8 cellular contexts compared by ENCODE assay signal in the genomic region with DNA sequence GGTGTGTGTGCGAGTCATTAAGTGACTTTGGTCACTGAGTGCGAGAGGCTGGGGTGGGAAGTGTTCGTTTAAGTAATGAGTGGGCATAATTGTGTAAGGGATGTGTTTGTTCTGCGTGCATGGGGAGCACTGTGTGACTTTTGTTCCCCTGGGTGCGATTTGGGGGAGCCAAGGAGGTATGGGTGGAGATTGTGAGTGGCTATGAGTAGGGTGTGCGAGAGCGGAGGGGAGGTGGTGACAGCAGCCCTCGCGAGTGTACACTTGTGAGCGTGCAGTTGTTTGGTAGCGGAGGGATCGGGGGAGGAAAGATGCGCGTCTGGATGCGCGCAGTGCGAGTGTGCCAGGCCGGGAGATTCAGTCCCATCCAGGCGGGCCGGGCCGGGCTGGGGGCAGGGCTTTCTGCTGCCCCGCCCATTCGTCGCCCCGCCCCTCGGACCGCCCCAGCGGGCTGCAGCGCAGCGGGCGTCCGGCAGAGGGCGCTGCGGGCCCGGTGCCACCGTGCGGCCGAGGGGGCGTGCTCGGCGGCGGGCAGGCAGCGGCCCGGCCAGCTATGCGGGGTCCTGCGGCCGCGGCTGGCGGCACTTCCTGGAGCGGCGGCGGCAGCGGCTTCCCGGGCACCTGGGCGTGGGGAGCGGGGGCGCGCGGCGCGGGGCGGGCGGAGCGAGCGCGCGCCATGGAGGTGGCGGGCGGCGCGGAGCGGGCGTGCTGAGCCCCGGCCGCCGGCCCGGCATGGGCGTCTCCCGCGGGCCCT. TPM values are rescaled to one million over a fixed set of nuclear protein-coding genes. Genes with fewer than 3 reads are reported as not detected.
DNase-seq lines count a peak whose midpoint lies in the region; ATAC-seq and TF ChIP-seq lines count a peak whose summit lies in the region.

A gene with protein sequence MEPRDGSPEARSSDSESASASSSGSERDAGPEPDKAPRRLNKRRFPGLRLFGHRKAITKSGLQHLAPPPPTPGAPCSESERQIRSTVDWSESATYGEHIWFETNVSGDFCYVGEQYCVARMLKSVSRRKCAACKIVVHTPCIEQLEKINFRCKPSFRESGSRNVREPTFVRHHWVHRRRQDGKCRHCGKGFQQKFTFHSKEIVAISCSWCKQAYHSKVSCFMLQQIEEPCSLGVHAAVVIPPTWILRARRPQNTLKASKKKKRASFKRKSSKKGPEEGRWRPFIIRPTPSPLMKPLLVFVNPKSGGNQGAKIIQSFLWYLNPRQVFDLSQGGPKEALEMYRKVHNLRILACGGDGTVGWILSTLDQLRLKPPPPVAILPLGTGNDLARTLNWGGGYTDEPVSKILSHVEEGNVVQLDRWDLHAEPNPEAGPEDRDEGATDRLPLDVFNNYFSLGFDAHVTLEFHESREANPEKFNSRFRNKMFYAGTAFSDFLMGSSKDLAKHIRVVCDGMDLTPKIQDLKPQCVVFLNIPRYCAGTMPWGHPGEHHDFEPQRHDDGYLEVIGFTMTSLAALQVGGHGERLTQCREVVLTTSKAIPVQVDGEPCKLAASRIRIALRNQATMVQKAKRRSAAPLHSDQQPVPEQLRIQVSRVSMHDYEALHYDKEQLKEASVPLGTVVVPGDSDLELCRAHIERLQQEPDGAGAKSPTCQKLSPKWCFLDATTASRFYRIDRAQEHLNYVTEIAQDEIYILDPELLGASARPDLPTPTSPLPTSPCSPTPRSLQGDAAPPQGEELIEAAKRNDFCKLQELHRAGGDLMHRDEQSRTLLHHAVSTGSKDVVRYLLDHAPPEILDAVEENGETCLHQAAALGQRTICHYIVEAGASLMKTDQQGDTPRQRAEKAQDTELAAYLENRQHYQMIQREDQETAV (plus strand): TSS at position 578 of the 751 bp plus-strand sequence. CDS start 197 bp downstream, outside the sequence.

- H3K9me3 Mint-ChIP-seq in IgD-negative memory B cell = no peaks in the 10 kb centered on the region

- no peak within 1 kb of the TSS for H3K27ac ChIP-seq in DOHH2 (ENCODE audit: low read depth, low read length)
- no peak within 1 kb of the TSS; the same call in 1 of the 2 replicates for H3K27ac ChIP-seq in SJCRH30
- H3K27ac ChIP-seq in foreskin keratinocyte = peak within 1 kb of the TSS; percentile 53

- H3K4me3 ChIP-seq in DOHH2 (ENCODE audit: low read length) (peak within 1 kb of the TSS; percentile 89), SJCRH30 (peak within 1 kb of the TSS; percentile 97), neuron (ENCODE audit: low read length) (peak within 1 kb of the TSS; percentile 86)

- H3K27me3 ChIP-seq in DOHH2 (ENCODE audit: control insufficient read depth, low read length) (peaks cover 43% of the 10 kb centered on the region), SJCRH30 (peaks cover 5% of the 10 kb centered on the region), foreskin keratinocyte (no peaks in the 10 kb centered on the region), neuron (ENCODE audit: insufficient read depth, low read length) (no peaks in the 10 kb centered on the region)

- H3K4me1 ChIP-seq in DOHH2 (ENCODE audit: control insufficient read depth, low read length) (peaks cover 51% of the 10 kb centered on the region), SJCRH30 (peaks cover 19% of the 10 kb centered on the region), foreskin keratinocyte (peaks cover 9% of the 10 kb centered on the region), neuron (ENCODE audit: insufficient read depth, low read length) (peaks cover 9% of the 10 kb centered on the region)

- H4K20me1 ChIP-seq in DOHH2 (ENCODE audit: control insufficient read depth, insufficient read depth, low read depth, low read length) = peaks cover 11% of the 10 kb centered on the region

- no peaks in the 10 kb centered on the region for H3K36me3 Mint-ChIP-seq in IgD-negative memory B cell

- DNase-seq in SJCRH30 (peak; percentile 79 to 86), foreskin keratinocyte (peak in 1 of 2 donors; percentile 60)
- peak; percentile 78 for DNase-seq in activated gamma-delta T cell treated with anti-CD3 and anti-CD28 coated beads, Interleukin-2, amount 50 U/mL, for 16 hours (ENCODE audit: low read depth)

- peak within 1 kb of the TSS; percentile 15 for H2AFZ ChIP-seq in neuron (ENCODE audit: low read depth, low read length)

- H3K9me2 ChIP-seq in DOHH2 (replicated peaks; ENCODE audit: control insufficient read depth, low read length) = no peaks in the 10 kb centered on the region

- H3K9me3 ChIP-seq in DOHH2 (ENCODE audit: control insufficient read depth, insufficient read depth, low read length) (no peaks in the 10 kb centered on the region), SJCRH30 (replicated peaks) (no peaks in the 10 kb centered on the region), neuron (ENCODE audit: low read length) (no peaks in the 10 kb centered on the region)

- no peaks in the 10 kb centered on the region; the same call in 1 of the 2 replicates for H3K36me3 ChIP-seq in DOHH2 (ENCODE audit: control insufficient read depth, low read length)
- no peaks in the 10 kb centered on the region for H3K36me3 ChIP-seq in SJCRH30
- no peaks in the 10 kb centered on the region for H3K36me3 ChIP-seq in neuron (ENCODE audit: insufficient read depth, low read length)

- peak within 1 kb of the TSS; percentile 65 to 86 (median 81) for H3K27ac Mint-ChIP-seq in IgD-negative memory B cell

- H3K4me2 ChIP-seq in DOHH2 (ENCODE audit: low read length) = peak within 1 kb of the TSS; percentile 93

- H3K79me2 ChIP-seq in DOHH2 (ENCODE audit: control insufficient read depth, low read length) = peaks cover 43% of the 10 kb centered on the region

- H3F3A ChIP-seq in DOHH2 (ENCODE audit: control insufficient read depth, insufficient read depth) = peaks cover 7% of the 10 kb centered on the region; the same call in 1 of the 2 replicates

- peak; percentile 64 for ATAC-seq in GM21528 (IDR thresholded peaks at IDR 0.05; ENCODE audit: low FRiP score, unreplicated experiment)
- ATAC-seq in foreskin keratinocyte = peak; percentile 73

- H3K4me3 Mint-ChIP-seq in IgD-negative memory B cell = peak within 1 kb of the TSS; percentile 84 to 94 (median 92)

- peaks cover 6% of the 10 kb centered on the region for H3K27me3 Mint-ChIP-seq in IgD-negative memory B cell

- peaks cover 31 to 41% (median 33%) of the 10 kb centered on the region in 3 donors for H3K4me1 Mint-ChIP-seq in IgD-negative memory B cell

- peak; percentile 45 for TF ChIP-seq CTCF in DOHH2 (IDR thresholded peaks at IDR 0.05; ENCODE audit: low read depth, low read length, poor library complexity, severe bottlenecking)
- TF ChIP-seq CTCF in foreskin keratinocyte (conservative IDR thresholded peaks at IDR 0.05) = peak; percentile 99
- no peak for TF ChIP-seq CTCF in subcutaneous adipose tissue (IDR thresholded peaks at IDR 0.05; ENCODE audit: low read depth)

RNA-seq across cellular contexts. Expression of the gene that starts here (rescaled TPM):
- polyA plus RNA-seq in IgD-negative memory B cell = 9.0 TPM
- total RNA-seq in SJCRH30 (2014; rRNA removed; shearing (Covaris generic)) = 34.2 and 42.1 TPM in 2 replicates
- total RNA-seq in foreskin keratinocyte = 70.1 and 71.6 TPM in 2 replicates
- polyA plus RNA-seq in foreskin keratinocyte = 57.9 and 59.1 TPM in 2 replicates
- 10 to 100 TPM; 45.0 to 97.0 (median 54.3) TPM for total RNA-seq in subcutaneous adipose tissue
